Comparison of ENCODE assay signal across 1 cellular context in genomic region chr22:26851125-26851524, GRCh38.
TF ChIP-seq lines count a peak whose summit lies in the region.

No MANE protein-coding gene starts in this region.

TF ChIP-seq in GM23338, 12 proteins besides CTCF, POLR2A, EP300 and RAD21 (continued from another document):
- TF ChIP-seq, protein P1, sequence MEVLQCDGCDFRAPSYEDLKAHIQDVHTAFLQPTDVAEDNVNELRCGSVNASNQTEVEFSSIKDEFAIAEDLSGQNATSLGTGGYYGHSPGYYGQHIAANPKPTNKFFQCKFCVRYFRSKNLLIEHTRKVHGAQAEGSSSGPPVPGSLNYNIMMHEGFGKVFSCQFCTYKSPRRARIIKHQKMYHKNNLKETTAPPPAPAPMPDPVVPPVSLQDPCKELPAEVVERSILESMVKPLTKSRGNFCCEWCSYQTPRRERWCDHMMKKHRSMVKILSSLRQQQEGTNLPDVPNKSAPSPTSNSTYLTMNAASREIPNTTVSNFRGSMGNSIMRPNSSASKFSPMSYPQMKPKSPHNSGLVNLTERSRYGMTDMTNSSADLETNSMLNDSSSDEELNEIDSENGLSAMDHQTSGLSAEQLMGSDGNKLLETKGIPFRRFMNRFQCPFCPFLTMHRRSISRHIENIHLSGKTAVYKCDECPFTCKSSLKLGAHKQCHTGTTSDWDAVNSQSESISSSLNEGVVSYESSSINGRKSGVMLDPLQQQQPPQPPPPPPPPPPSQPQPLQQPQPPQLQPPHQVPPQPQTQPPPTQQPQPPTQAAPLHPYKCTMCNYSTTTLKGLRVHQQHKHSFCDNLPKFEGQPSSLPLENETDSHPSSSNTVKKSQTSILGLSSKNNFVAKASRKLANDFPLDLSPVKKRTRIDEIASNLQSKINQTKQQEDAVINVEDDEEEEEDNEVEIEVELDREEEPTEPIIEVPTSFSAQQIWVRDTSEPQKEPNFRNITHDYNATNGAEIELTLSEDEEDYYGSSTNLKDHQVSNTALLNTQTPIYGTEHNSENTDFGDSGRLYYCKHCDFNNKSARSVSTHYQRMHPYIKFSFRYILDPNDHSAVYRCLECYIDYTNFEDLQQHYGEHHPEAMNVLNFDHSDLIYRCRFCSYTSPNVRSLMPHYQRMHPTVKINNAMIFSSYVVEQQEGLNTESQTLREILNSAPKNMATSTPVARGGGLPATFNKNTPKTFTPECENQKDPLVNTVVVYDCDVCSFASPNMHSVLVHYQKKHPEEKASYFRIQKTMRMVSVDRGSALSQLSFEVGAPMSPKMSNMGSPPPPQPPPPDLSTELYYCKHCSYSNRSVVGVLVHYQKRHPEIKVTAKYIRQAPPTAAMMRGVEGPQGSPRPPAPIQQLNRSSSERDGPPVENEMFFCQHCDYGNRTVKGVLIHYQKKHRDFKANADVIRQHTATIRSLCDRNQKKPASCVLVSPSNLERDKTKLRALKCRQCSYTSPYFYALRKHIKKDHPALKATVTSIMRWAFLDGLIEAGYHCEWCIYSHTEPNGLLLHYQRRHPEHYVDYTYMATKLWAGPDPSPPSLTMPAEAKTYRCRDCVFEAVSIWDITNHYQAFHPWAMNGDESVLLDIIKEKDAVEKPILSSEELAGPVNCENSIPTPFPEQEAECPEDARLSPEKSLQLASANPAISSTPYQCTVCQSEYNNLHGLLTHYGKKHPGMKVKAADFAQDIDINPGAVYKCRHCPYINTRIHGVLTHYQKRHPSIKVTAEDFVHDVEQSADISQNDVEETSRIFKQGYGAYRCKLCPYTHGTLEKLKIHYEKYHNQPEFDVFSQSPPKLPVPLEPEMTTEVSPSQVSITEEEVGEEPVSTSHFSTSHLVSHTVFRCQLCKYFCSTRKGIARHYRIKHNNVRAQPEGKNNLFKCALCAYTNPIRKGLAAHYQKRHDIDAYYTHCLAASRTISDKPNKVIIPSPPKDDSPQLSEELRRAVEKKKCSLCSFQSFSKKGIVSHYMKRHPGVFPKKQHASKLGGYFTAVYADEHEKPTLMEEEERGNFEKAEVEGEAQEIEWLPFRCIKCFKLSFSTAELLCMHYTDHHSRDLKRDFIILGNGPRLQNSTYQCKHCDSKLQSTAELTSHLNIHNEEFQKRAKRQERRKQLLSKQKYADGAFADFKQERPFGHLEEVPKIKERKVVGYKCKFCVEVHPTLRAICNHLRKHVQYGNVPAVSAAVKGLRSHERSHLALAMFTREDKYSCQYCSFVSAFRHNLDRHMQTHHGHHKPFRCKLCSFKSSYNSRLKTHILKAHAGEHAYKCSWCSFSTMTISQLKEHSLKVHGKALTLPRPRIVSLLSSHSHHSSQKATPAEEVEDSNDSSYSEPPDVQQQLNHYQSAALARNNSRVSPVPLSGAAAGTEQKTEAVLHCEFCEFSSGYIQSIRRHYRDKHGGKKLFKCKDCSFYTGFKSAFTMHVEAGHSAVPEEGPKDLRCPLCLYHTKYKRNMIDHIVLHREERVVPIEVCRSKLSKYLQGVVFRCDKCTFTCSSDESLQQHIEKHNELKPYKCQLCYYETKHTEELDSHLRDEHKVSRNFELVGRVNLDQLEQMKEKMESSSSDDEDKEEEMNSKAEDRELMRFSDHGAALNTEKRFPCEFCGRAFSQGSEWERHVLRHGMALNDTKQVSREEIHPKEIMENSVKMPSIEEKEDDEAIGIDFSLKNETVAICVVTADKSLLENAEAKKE (CRISPR knock-in tag; IDR thresholded peaks at IDR 0.05): no peak
- TF ChIP-seq ZNF114 (CRISPR knock-in tag; IDR thresholded peaks at IDR 0.05): no peak
- no peak for TF ChIP-seq POLR2AphosphoS5 (IDR thresholded peaks at IDR 0.05; ENCODE audit: low read depth)
- TF ChIP-seq CREB1 (CRISPR knock-in tag; IDR thresholded peaks at IDR 0.05; ENCODE audit: low read depth): no peak
- TF ChIP-seq, protein P2, sequence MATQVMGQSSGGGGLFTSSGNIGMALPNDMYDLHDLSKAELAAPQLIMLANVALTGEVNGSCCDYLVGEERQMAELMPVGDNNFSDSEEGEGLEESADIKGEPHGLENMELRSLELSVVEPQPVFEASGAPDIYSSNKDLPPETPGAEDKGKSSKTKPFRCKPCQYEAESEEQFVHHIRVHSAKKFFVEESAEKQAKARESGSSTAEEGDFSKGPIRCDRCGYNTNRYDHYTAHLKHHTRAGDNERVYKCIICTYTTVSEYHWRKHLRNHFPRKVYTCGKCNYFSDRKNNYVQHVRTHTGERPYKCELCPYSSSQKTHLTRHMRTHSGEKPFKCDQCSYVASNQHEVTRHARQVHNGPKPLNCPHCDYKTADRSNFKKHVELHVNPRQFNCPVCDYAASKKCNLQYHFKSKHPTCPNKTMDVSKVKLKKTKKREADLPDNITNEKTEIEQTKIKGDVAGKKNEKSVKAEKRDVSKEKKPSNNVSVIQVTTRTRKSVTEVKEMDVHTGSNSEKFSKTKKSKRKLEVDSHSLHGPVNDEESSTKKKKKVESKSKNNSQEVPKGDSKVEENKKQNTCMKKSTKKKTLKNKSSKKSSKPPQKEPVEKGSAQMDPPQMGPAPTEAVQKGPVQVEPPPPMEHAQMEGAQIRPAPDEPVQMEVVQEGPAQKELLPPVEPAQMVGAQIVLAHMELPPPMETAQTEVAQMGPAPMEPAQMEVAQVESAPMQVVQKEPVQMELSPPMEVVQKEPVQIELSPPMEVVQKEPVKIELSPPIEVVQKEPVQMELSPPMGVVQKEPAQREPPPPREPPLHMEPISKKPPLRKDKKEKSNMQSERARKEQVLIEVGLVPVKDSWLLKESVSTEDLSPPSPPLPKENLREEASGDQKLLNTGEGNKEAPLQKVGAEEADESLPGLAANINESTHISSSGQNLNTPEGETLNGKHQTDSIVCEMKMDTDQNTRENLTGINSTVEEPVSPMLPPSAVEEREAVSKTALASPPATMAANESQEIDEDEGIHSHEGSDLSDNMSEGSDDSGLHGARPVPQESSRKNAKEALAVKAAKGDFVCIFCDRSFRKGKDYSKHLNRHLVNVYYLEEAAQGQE (IDR thresholded peaks at IDR 0.05; ENCODE audit: unreplicated experiment): no peak
- TF ChIP-seq ETS1 (IDR thresholded peaks at IDR 0.05): no peak
